Comparison of ENCODE assay signal across 19 cellular contexts in genomic region chr15:22954326-22954725, GRCh38. TPM values are rescaled to one million over a fixed set of nuclear protein-coding genes. Genes with fewer than 3 reads are reported as not detected.
DNase-seq lines count a peak whose midpoint lies in the region; TF ChIP-seq lines count a peak whose summit lies in the region.
"Had no signal": no experiment of that assay in that cellular context is flagged by ENCODE, and none has a peak within 500 bp of the region (broad histone marks: within the 10 kb centered on the region; RNA-seq: fewer than 3 reads in every experiment).

No MANE protein-coding gene starts in this region.

- TF ChIP-seq POLR2A in vagina (IDR thresholded peaks at IDR 0.05): no peak

- CTCF ChIA-PET in Calu3 (lab: Charles Lee): interaction anchor here (0.6 kb wide), 1 partner anchor 40 kb away, joined by 3 read pairs; no protein-coding TSS in a partner anchor

- peaks cover 3% of the 10 kb centered on the region for H3K36me3 Mint-ChIP-seq in brain
- H3K36me3 Mint-ChIP-seq in nephron progenitor cell (ENCODE audit: low read depth): no peaks in the 10 kb centered on the region
- H3K36me3 Mint-ChIP-seq in Calu3 (ENCODE audit: insufficient read depth, unreplicated experiment): no peaks in the 10 kb centered on the region
- H3K36me3 Mint-ChIP-seq: CD4-positive, CD25-positive, alpha-beta regulatory T cell had no signal

- no peak overlapping the region for H3K4me3 ChIP-seq in H7 (ENCODE audit: insufficient read depth, low read depth, low read length)
- no peak overlapping the region for H3K4me3 ChIP-seq in vagina
- H3K4me3 ChIP-seq: GM12878 had no signal

- H3K27ac Mint-ChIP-seq in brain (peak overlapping the region in 4 of 5 experiments; percentile 20 to 96 (median 59)), nephron progenitor cell (peak overlapping the region; percentile 77), Calu3 (ENCODE audit: unreplicated experiment) (no peak overlapping the region)
- H3K27ac Mint-ChIP-seq: CD4-positive, CD25-positive, alpha-beta regulatory T cell; H9 had no signal

- no peaks in the 10 kb centered on the region for H3K27me3 Mint-ChIP-seq in brain
- H3K27me3 Mint-ChIP-seq in nephron progenitor cell (ENCODE audit: low read depth, poor library complexity): no peaks in the 10 kb centered on the region
- no peaks in the 10 kb centered on the region for H3K27me3 Mint-ChIP-seq in Calu3 (ENCODE audit: unreplicated experiment)
- H3K27me3 Mint-ChIP-seq: CD4-positive, CD25-positive, alpha-beta regulatory T cell had no signal

- no peaks in the 10 kb centered on the region for H3K9me3 Mint-ChIP-seq in brain
- no peaks in the 10 kb centered on the region for H3K9me3 Mint-ChIP-seq in nephron progenitor cell
- no peaks in the 10 kb centered on the region for H3K9me3 Mint-ChIP-seq in Calu3 (ENCODE audit: low read depth, unreplicated experiment)
- H3K9me3 Mint-ChIP-seq: CD4-positive, CD25-positive, alpha-beta regulatory T cell had no signal

- peak overlapping the region; percentile 42 for H3K27ac ChIP-seq in vagina
- H3K27ac ChIP-seq: HL-60 had no signal

- peak; percentile 35 for DNase-seq in H7
- no peak for DNase-seq in nephron progenitor cell
- no peak for DNase-seq in vagina (ENCODE audit: extremely low spot score in 2 of 2)
- DNase-seq in stimulated activated naive CD4-positive, alpha-beta T cell treated with Interleukin-2 at 50 U/mL for 16 hours (lab: John Stamatoyannopoulos, UW): no peak
- DNase-seq in Calu3: no peak
- no peak for DNase-seq in HPDE6-E6E7 (ENCODE audit: extremely low spot score)
- DNase-seq: AML-193; CD4-positive, CD25-positive, alpha-beta regulatory T cell; H9; IMR-90; Karpas-422; NCI-H1436; NCI-H1930; NCI-H226; NCI-H524; NCI-H82 had no signal

- intact Hi-C loops in vagina (cut with DNase I) (no loop called here), Calu3 (cut with micrococcal nuclease; ENCODE audit: unreplicated experiment) (no loop called here)

- no peaks in the 10 kb centered on the region for H3K9me3 ChIP-seq in vagina

- no peak for TF ChIP-seq CTCF in brain (conservative IDR thresholded peaks at IDR 0.05)
- no peak for TF ChIP-seq CTCF in nephron progenitor cell (IDR thresholded peaks at IDR 0.05)
- no peak for TF ChIP-seq CTCF in vagina (IDR thresholded peaks at IDR 0.05)
- TF ChIP-seq CTCF in Calu3 (IDR thresholded peaks at IDR 0.05; ENCODE audit: unreplicated experiment): no peak

- H3K36me3 ChIP-seq in H7 (replicated peaks; ENCODE audit: control insufficient read depth, insufficient read depth, low read length) (no peaks in the 10 kb centered on the region), vagina (no peaks in the 10 kb centered on the region)

- peaks cover 64% of the 10 kb centered on the region for H3K4me1 Mint-ChIP-seq in brain
- peaks cover 59% of the 10 kb centered on the region for H3K4me1 Mint-ChIP-seq in nephron progenitor cell
- H3K4me1 Mint-ChIP-seq in Calu3 (ENCODE audit: low read depth, unreplicated experiment): no peaks in the 10 kb centered on the region

- H3K4me1 ChIP-seq in vagina: peaks cover 84% of the 10 kb centered on the region

- H3K4me3 Mint-ChIP-seq in brain: no peak overlapping the region
- no peak overlapping the region for H3K4me3 Mint-ChIP-seq in nephron progenitor cell
- H3K4me3 Mint-ChIP-seq in Calu3 (ENCODE audit: low read depth, unreplicated experiment): no peak overlapping the region
- H3K4me3 Mint-ChIP-seq: CD4-positive, CD25-positive, alpha-beta regulatory T cell; H9 had no signal

- H3K27me3 ChIP-seq in H7 (ENCODE audit: control insufficient read depth, insufficient read depth, low read length): no peaks in the 10 kb centered on the region
- H3K27me3 ChIP-seq in vagina: no peaks in the 10 kb centered on the region

- BruUV-seq in Calu3 (replicated peaks; lab: Mats Ljungman, UMichigan): no TSS peak

RNA-seq across cellular contexts. Expression of gene CYFIP1, which starts 25.8 kb away (rescaled TPM):
- 84.2 and 85.7 TPM in 2 replicates for total RNA-seq in H7 (2014; rRNA removed; shearing (Covaris generic))
- polyA plus RNA-seq in brain (ENCODE audit: insufficient read depth, low read depth, low replicate concordance): 41.4 TPM
- total RNA-seq in vagina: 101 TPM
- 53.7 and 60.1 TPM in 2 replicates for total RNA-seq in Calu3 (2022)
